8 cellular contexts compared by ENCODE assay signal in genomic region chr5:35230043-35230611, GRCh38. TPM values are rescaled to one million over a fixed set of nuclear protein-coding genes. Genes with fewer than 3 reads are reported as not detected.
DNase-seq lines count a peak whose midpoint lies in the region; ATAC-seq, FAIRE-seq and TF ChIP-seq lines count a peak whose summit lies in the region.

Gene PRLR (minus strand): TSS chr5:35230487. CDS start chr5:35089620, 140,867 bp downstream.

- POLR2A ChIA-PET in CD8-positive, alpha-beta memory T cell (lab: Charles Lee) = no interaction called here

- H3K9me3 ChIP-seq in CD8-positive, alpha-beta memory T cell (ENCODE audit: low read length) = no peaks in the 10 kb centered on the region
- H3K9me3 ChIP-seq in kidney (ENCODE audit: control insufficient read depth in 1 of 2, low read length in 2 of 2) = no peaks in the 10 kb centered on the region

- peaks cover 14 to 17% (median 16%) of the 10 kb centered on the region in 3 donors for H3K4me1 Mint-ChIP-seq in CD8-positive, alpha-beta memory T cell
- peaks cover 9 to 12% of the 10 kb centered on the region in 2 donors for H3K4me1 Mint-ChIP-seq in stimulated activated naive B cell treated with anti-CD40 and anti-IgM and Interleukin-4, amounts not matched to agents 10 μg/mL and 1 μg/mL and 100 μg/mL, for 72 hours

- H3K4me1 ChIP-seq in CD8-positive, alpha-beta memory T cell (ENCODE audit: insufficient read depth, low read length) = no peaks in the 10 kb centered on the region
- peaks cover 0 to 3% of the 10 kb centered on the region in 2 donors for H3K4me1 ChIP-seq in kidney (ENCODE audit: control insufficient read depth in 1 of 2, insufficient read depth in 1 of 2, low read depth in 1 of 2, low read length in 2 of 2)

- no peaks in the 10 kb centered on the region for H3K36me3 Mint-ChIP-seq in CD8-positive, alpha-beta memory T cell
- no peaks in the 10 kb centered on the region for H3K36me3 Mint-ChIP-seq in stimulated activated naive B cell treated with anti-CD40 and anti-IgM and Interleukin-4, amounts not matched to agents 10 μg/mL and 1 μg/mL and 100 μg/mL, for 72 hours

- H3K9me3 Mint-ChIP-seq in CD8-positive, alpha-beta memory T cell = no peaks in the 10 kb centered on the region
- no peaks in the 10 kb centered on the region for H3K9me3 Mint-ChIP-seq in stimulated activated naive B cell treated with anti-CD40 and anti-IgM and Interleukin-4, amounts not matched to agents 10 μg/mL and 1 μg/mL and 100 μg/mL, for 72 hours

- CTCF ChIA-PET in CD8-positive, alpha-beta memory T cell (lab: Charles Lee) = no interaction called here

- FAIRE-seq in kidney (lab: Jason Lieb, UNC) = no peak

- H3K27ac Mint-ChIP-seq in CD8-positive, alpha-beta memory T cell = peak within 1 kb of the TSS in 2 of 8 donors; percentile 30 to 34
- H3K27ac Mint-ChIP-seq in stimulated activated naive B cell treated with anti-CD40 and anti-IgM and Interleukin-4, amounts not matched to agents 10 μg/mL and 1 μg/mL and 100 μg/mL, for 72 hours = peak within 1 kb of the TSS; percentile 44

- peak within 1 kb of the TSS in 6 of 7 donors; percentile 42 to 68 (median 54) for H3K4me3 Mint-ChIP-seq in CD8-positive, alpha-beta memory T cell
- H3K4me3 Mint-ChIP-seq in stimulated activated naive B cell treated with anti-CD40 and anti-IgM and Interleukin-4, amounts not matched to agents 10 μg/mL and 1 μg/mL and 100 μg/mL, for 72 hours = peak within 1 kb of the TSS; percentile 77 to 82

- peaks cover 19% of the 10 kb centered on the region for H3K27me3 ChIP-seq in CD8-positive, alpha-beta memory T cell (ENCODE audit: insufficient read depth, low read length, poor library complexity, severe bottlenecking)
- H3K27me3 ChIP-seq in brain microvascular endothelial cell (replicated peaks) = peaks cover 45% of the 10 kb centered on the region

- ATAC-seq in stimulated activated naive B cell treated with anti-CD40 and anti-IgM and Interleukin-4, amounts not matched to agents 10 μg/mL and 1 μg/mL and 100 μg/mL, for 72 hours (replicated peaks) = peak; percentile 41 to 42

- no peak within 1 kb of the TSS for H3K27ac ChIP-seq in CD8-positive, alpha-beta memory T cell (ENCODE audit: low read depth, low read length)
- H3K27ac ChIP-seq in brain microvascular endothelial cell (no peak within 1 kb of the TSS), kidney (ENCODE audit: low read depth in 2 of 2, low read length in 2 of 2) (peak within 1 kb of the TSS; percentile 43 to 74)

- intact Hi-C loops in kidney (cut with DNase I) (no loop called here), posterior vena cava (cut with DNase I) (no loop called here)

- H3K36me3 ChIP-seq in CD8-positive, alpha-beta memory T cell (ENCODE audit: insufficient read depth, low read length) = no peaks in the 10 kb centered on the region
- H3K36me3 ChIP-seq in brain microvascular endothelial cell (replicated peaks) (no peaks in the 10 kb centered on the region), kidney (ENCODE audit: control insufficient read depth in 1 of 2, insufficient read depth in 2 of 2, low read length in 2 of 2) (no peaks in the 10 kb centered on the region)

- H3K9ac ChIP-seq in kidney (ENCODE audit: low read length in 2 of 2) = peak within 1 kb of the TSS; percentile 34 to 51

- H3K27me3 Mint-ChIP-seq in CD8-positive, alpha-beta memory T cell = peaks cover 54 to 78% of the 10 kb centered on the region in 2 donors
- H3K27me3 Mint-ChIP-seq in stimulated activated naive B cell treated with anti-CD40 and anti-IgM and Interleukin-4, amounts not matched to agents 10 μg/mL and 1 μg/mL and 100 μg/mL, for 72 hours = peaks cover 57 to 79% of the 10 kb centered on the region in 2 donors

- no peak for DNase-seq in CD8-positive, alpha-beta memory T cell
- peak; percentile 36 for DNase-seq in GM20000 (ENCODE audit: low spot score)
- DNase-seq in M059J (ENCODE audit: low read depth) = peak; percentile 49
- DNase-seq in brain microvascular endothelial cell = peak; percentile 3
- DNase-seq in kidney = peak; percentile 80
- no peak for DNase-seq in stimulated activated naive B cell treated with anti-CD40 and anti-IgM and Interleukin-4, amounts not matched to agents 10 μg/mL and 1 μg/mL and 100 μg/mL, for 72 hours
- no peak for DNase-seq in posterior vena cava (ENCODE audit: low spot score)
- no peak for DNase-seq in Kasumi-1 (lab: John Stamatoyannopoulos, UW)

- in situ Hi-C loops in brain microvascular endothelial cell (cut with HindIII; ENCODE audit: low pct_ligation_motif_present, low sequenced_read_pairs) = no loop called here

- H3K4me3 ChIP-seq in CD8-positive, alpha-beta memory T cell (ENCODE audit: low read length) = no peak within 1 kb of the TSS
- H3K4me3 ChIP-seq in brain microvascular endothelial cell (ENCODE audit: low read depth, low read length) (peak within 1 kb of the TSS; percentile 31), kidney (ENCODE audit: low read length in 2 of 2) (peak within 1 kb of the TSS; percentile 65 to 68)

- TF ChIP-seq CTCF in GM20000 (IDR thresholded peaks at IDR 0.05; ENCODE audit: extremely low read depth, missing control alignments) = no peak
- no peak for TF ChIP-seq CTCF in brain microvascular endothelial cell (IDR thresholded peaks at IDR 0.05; ENCODE audit: low read depth, low read length, missing control alignments)
- TF ChIP-seq CTCF in kidney (IDR thresholded peaks at IDR 0.05; ENCODE audit: borderline replicate concordance, extremely low read depth, insufficient read depth) = no peak

RNA-seq across cellular contexts. Expression of gene PRLR, which starts in this region (rescaled TPM):
- total RNA-seq in CD8-positive, alpha-beta memory T cell = not detected
- polyA plus RNA-seq in CD8-positive, alpha-beta memory T cell = not detected
- total RNA-seq in M059J (2014; rRNA removed; shearing (Covaris generic)) = 0.96 TPM in 2 replicates
- total RNA-seq in kidney (6.3 TPM), posterior vena cava (1 to 10 TPM in 1 of 2 donors, under 1 TPM in 1; 0.86 to 2.5 TPM)
- polyA plus RNA-seq in kidney (ENCODE audit: insufficient read depth, low read depth, low replicate concordance) = 9.3 TPM

Comparison
In these comparisons a context has a peak if more than half of its experiments do, and no peak if none do; other contexts are left out.
1. RNA of gene PRLR (polyA plus RNA-seq): 9.3 TPM in kidney (single experiment); not detected in CD8-positive, alpha-beta memory T cell (single experiment); every median in the first group is over 10 times any median in the second.
2. Peak in DNase-seq in M059J; RNA of the gene not detected or under 1 TPM.
3. DNase-seq: peak in GM20000 (single experiment), brain microvascular endothelial cell (single experiment) and kidney (single experiment); none in CD8-positive, alpha-beta memory T cell (0 of 5), stimulated activated naive B cell treated with anti-CD40 and anti-IgM and Interleukin-4, amounts not matched to agents 10 μg/mL and 1 μg/mL and 100 μg/mL, for 72 hours (single experiment), posterior vena cava (single experiment) and Kasumi-1 (0 of 2).
4. H3K27ac ChIP-seq: peak in kidney (2 of 2); none in CD8-positive, alpha-beta memory T cell (single experiment) and brain microvascular endothelial cell (single experiment).